In the genomic region with DNA sequence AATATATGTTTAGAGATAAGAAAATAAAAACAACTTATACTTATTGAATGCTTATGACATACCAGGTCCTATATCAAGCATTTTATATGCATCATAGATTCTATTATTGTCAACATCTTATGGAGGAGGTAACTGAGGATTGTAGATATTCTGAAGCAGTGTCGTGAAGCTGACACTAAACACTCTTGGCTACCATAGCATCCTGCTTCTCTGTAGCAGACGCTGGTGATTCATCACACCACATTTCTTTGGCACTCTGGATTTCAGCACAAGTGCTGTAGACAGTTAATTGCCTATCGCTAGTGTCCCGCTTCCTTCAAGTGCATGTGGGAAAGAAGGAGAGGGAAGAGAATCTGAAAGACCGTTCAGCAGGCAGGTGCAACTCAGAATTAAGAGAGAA, we compare ENCODE assay signal across 1 cellular context.
TF ChIP-seq lines count a peak whose summit lies in the region.

No MANE protein-coding gene starts in this region.

TF ChIP-seq in HepG2, 621 proteins besides CTCF, POLR2A, EP300 and RAD21 (continued from another document):
- TF ChIP-seq, protein P1, sequence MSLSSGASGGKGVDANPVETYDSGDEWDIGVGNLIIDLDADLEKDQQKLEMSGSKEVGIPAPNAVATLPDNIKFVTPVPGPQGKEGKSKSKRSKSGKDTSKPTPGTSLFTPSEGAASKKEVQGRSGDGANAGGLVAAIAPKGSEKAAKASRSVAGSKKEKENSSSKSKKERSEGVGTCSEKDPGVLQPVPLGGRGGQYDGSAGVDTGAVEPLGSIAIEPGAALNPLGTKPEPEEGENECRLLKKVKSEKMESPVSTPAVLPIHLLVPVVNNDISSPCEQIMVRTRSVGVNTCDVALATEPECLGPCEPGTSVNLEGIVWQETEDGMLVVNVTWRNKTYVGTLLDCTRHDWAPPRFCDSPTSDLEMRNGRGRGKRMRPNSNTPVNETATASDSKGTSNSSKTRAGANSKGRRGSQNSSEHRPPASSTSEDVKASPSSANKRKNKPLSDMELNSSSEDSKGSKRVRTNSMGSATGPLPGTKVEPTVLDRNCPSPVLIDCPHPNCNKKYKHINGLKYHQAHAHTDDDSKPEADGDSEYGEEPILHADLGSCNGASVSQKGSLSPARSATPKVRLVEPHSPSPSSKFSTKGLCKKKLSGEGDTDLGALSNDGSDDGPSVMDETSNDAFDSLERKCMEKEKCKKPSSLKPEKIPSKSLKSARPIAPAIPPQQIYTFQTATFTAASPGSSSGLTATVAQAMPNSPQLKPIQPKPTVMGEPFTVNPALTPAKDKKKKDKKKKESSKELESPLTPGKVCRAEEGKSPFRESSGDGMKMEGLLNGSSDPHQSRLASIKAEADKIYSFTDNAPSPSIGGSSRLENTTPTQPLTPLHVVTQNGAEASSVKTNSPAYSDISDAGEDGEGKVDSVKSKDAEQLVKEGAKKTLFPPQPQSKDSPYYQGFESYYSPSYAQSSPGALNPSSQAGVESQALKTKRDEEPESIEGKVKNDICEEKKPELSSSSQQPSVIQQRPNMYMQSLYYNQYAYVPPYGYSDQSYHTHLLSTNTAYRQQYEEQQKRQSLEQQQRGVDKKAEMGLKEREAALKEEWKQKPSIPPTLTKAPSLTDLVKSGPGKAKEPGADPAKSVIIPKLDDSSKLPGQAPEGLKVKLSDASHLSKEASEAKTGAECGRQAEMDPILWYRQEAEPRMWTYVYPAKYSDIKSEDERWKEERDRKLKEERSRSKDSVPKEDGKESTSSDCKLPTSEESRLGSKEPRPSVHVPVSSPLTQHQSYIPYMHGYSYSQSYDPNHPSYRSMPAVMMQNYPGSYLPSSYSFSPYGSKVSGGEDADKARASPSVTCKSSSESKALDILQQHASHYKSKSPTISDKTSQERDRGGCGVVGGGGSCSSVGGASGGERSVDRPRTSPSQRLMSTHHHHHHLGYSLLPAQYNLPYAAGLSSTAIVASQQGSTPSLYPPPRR (CRISPR knock-in tag; IDR thresholded peaks at IDR 0.05; ENCODE audit: borderline replicate concordance) = no peak
